22 cellular contexts compared by ENCODE assay signal in the genomic region with DNA sequence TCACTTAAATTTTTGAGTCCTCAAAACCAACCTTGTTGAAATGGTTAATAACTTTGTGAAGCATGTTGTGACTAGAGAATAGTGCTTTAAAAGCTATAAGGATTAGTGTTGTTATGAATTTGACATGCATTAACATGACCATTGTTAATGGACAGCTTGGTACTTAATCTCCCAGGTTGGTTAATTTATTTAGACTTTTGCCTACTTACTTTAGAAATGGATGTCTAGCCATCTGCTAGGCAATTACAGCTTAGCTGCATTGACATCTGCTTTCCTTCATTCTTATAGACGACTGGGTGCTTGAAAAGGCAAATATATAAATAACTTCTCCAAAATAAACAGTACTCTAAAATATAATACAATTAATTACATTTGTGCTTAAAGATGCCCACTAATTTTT.
DNase-seq lines count a peak whose midpoint lies in the region; ATAC-seq, FAIRE-seq and TF ChIP-seq lines count a peak whose summit lies in the region.
"Had no signal": no experiment of that assay in that cellular context is flagged by ENCODE, and none has a peak within 500 bp of the region (broad histone marks: within the 10 kb centered on the region; RNA-seq: fewer than 3 reads in every experiment).

No MANE protein-coding gene starts in this region.

- no peak overlapping the region for H3K27ac Mint-ChIP-seq in activated naive CD4-positive, alpha-beta T cell treated with anti-CD3 and anti-CD28 coated beads, Interleukin-2, amount 50 U/mL, for 72 hours
- H3K27ac Mint-ChIP-seq: T-helper 2 cell treated with Interferon-gamma antibody and Interleukin-4, amounts not matched to agents 5 μg/mL and 100 μg/mL, for 36 hours had no signal

- no peaks in the 10 kb centered on the region for H3K36me3 Mint-ChIP-seq in activated naive CD4-positive, alpha-beta T cell treated with anti-CD3 and anti-CD28 coated beads, Interleukin-2, amount 50 U/mL, for 72 hours

- H3K9me3 Mint-ChIP-seq in activated naive CD4-positive, alpha-beta T cell treated with anti-CD3 and anti-CD28 coated beads, Interleukin-2, amount 50 U/mL, for 72 hours: peaks cover 7 to 13% of the 10 kb centered on the region in 2 donors

- no peak for ATAC-seq in SK-N-SH treated with all-trans-retinoic acid at 6 μM for 48 hours
- no peak for ATAC-seq in activated naive CD4-positive, alpha-beta T cell treated with anti-CD3 and anti-CD28 coated beads, Interleukin-2, amount 50 U/mL, for 72 hours
- ATAC-seq: A549, GM12878, HepG2 had no signal

- no peak for TF ChIP-seq CTCF in D721Med (IDR thresholded peaks at IDR 0.05; ENCODE audit: insufficient read depth, missing control alignments)

- DNase-seq in D721Med (ENCODE audit: insufficient read length, low spot score): no peak
- DNase-seq in NCI-H1417 (lab: John Stamatoyannopoulos, UW): peak in 2 of 3 experiments; percentile 12 to 80
- DNase-seq in NCI-H446 treated with DMSO at 0.1 percent for 48 hours (lab: John Stamatoyannopoulos, UW): peak; percentile 59
- DNase-seq in activated CD8-positive, alpha-beta memory T cell treated with anti-CD3 and anti-CD28 coated beads, Interleukin-2, amount 50 U/mL, for 48 hours: no peak
- DNase-seq in stimulated activated CD4-positive, alpha-beta T cell treated with anti-CD3 and anti-CD28 coated beads, Interleukin-4, amount 100 ng/mL, for 4 hours: no peak
- DNase-seq in DMS153 (lab: John Stamatoyannopoulos, UW): no peak
- no peak for DNase-seq in activated naive CD4-positive, alpha-beta T cell treated with anti-CD3 and anti-CD28 coated beads, Interleukin-2, amount 50 U/mL, for 72 hours (ENCODE audit: low spot score in 2 of 2)
- DNase-seq: C1 segment of cervical spinal cord, GDM1, GOT3, NCI-H1048, NCI-H187 treated with DMSO at 0.1 percent for 48 hours, NCI-H2227 treated with DMSO at 0.1 percent for 48 hours, NCI-H526 treated with DMSO at 0.1 percent for 48 hours, PC-9, SJCRH30 had no signal

- peak; percentile 100 for FAIRE-seq in D721Med (lab: Jason Lieb, UNC)
- FAIRE-seq: A549, GM12878, GM18507, HepG2 had no signal

TF ChIP-seq in SK-N-SH treated with all-trans-retinoic acid at 6 μM for 48 hours, 23 proteins besides CTCF, POLR2A, EP300 and RAD21:
- TF ChIP-seq ZNF8 (CRISPR knock-in tag; IDR thresholded peaks at IDR 0.05) (0 out of 2 replicates have a peak, but pooled peaks have one; percentile 9), ISL1 (CRISPR knock-in tag; IDR thresholded peaks at IDR 0.05) (peak; percentile 12; the same call in 1 of the 2 replicates), ESRRG (CRISPR knock-in tag; IDR thresholded peaks at IDR 0.05) (no peak)
- TF ChIP-seq, protein P1, sequence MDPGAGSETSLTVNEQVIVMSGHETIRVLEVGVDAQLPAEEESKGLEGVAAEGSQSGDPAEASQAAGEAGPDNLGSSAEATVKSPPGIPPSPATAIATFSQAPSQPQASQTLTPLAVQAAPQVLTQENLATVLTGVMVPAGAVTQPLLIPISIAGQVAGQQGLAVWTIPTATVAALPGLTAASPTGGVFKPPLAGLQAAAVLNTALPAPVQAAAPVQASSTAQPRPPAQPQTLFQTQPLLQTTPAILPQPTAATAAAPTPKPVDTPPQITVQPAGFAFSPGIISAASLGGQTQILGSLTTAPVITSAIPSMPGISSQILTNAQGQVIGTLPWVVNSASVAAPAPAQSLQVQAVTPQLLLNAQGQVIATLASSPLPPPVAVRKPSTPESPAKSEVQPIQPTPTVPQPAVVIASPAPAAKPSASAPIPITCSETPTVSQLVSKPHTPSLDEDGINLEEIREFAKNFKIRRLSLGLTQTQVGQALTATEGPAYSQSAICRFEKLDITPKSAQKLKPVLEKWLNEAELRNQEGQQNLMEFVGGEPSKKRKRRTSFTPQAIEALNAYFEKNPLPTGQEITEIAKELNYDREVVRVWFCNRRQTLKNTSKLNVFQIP (CRISPR knock-in tag; IDR thresholded peaks at IDR 0.05; ENCODE audit: borderline replicate concordance, low read depth): no peak

Comparison
In these comparisons a context has a peak if more than half of its experiments do, and no peak if none do; other contexts are left out.
1. DNase-seq: peak in NCI-H1417 (2 of 3) and NCI-H446 treated with DMSO at 0.1 percent for 48 hours (single experiment); none in D721Med (single experiment), activated CD8-positive, alpha-beta memory T cell treated with anti-CD3 and anti-CD28 coated beads, Interleukin-2, amount 50 U/mL, for 48 hours (single experiment), stimulated activated CD4-positive, alpha-beta T cell treated with anti-CD3 and anti-CD28 coated beads, Interleukin-4, amount 100 ng/mL, for 4 hours (0 of 2), DMS153 (single experiment) and activated naive CD4-positive, alpha-beta T cell treated with anti-CD3 and anti-CD28 coated beads, Interleukin-2, amount 50 U/mL, for 72 hours (0 of 2).